Comparison of ENCODE assay signal across 22 cellular contexts in genomic region chr1:184698969-184699368, GRCh38.
"Had no signal": no experiment of that assay in that cellular context is flagged by ENCODE, and none has a peak within 500 bp of the region (broad histone marks: within the 10 kb centered on the region; RNA-seq: fewer than 3 reads in every experiment).

No MANE protein-coding gene starts in this region.

- H3K27me3 Mint-ChIP-seq: memory B cell; stimulated activated naive CD8-positive, alpha-beta T cell treated with anti-CD3 and anti-CD28 coated beads, Interleukin-15, Interleukin-2, amounts not matched to agents 100 ng/mL and 50 ng/mL, for 24 hours had no signal

- H3K4me3 Mint-ChIP-seq: activated T-helper 1 cell treated with anti-CD3 and anti-CD28 coated beads, Interleukin-12 subunit alpha, Interleukin-12 subunit beta, Interleukin-2, Interleukin-4 antibody, amounts not matched to agents 30 ng/mL and 10 ng/mL and 1 ng/mL, durations not matched to agents 14 hours and 24 hours and 36 hours; endodermal cell; memory B cell; nephron progenitor cell; stimulated activated naive CD8-positive, alpha-beta T cell treated with anti-CD3 and anti-CD28 coated beads, Interleukin-15, Interleukin-2, amounts not matched to agents 100 ng/mL and 50 ng/mL, for 24 hours; WTC11 had no signal

- H3K27me3 ChIP-seq: breast epithelium, heart right ventricle, tibial artery had no signal

- H3K27ac ChIP-seq: breast epithelium, epithelial cell of prostate, heart right ventricle, parathyroid adenoma, tibial artery had no signal

- H3K27ac Mint-ChIP-seq: activated naive CD4-positive, alpha-beta T cell treated with anti-CD3 and anti-CD28 coated beads, Interleukin-2, amount 50 U/mL, for 72 hours; activated T-helper 1 cell treated with anti-CD3 and anti-CD28 coated beads, Interleukin-12 subunit alpha, Interleukin-12 subunit beta, Interleukin-2, Interleukin-4 antibody, amounts not matched to agents 30 ng/mL and 10 ng/mL and 1 ng/mL, durations not matched to agents 14 hours and 24 hours and 36 hours; endodermal cell; memory B cell; nephron progenitor cell; stimulated activated naive CD8-positive, alpha-beta T cell treated with anti-CD3 and anti-CD28 coated beads, Interleukin-15, Interleukin-2, amounts not matched to agents 100 ng/mL and 50 ng/mL, for 24 hours; WTC11 had no signal

- H3K4me1 Mint-ChIP-seq: nephron progenitor cell had no signal

- H3K9me3 ChIP-seq: breast epithelium, heart right ventricle, tibial artery had no signal

- ATAC-seq: activated naive CD4-positive, alpha-beta T cell treated with anti-CD3 and anti-CD28 coated beads, Interleukin-2, amount 50 U/mL, for 72 hours; heart right ventricle; left colon; right cardiac atrium; WTC11 had no signal

- DNase-seq: activated CD8-positive, alpha-beta memory T cell treated with anti-CD3 and anti-CD28 coated beads, Interleukin-2, amount 50 U/mL, for 48 hours; activated gamma-delta T cell; cortex of kidney; endodermal cell; heart right ventricle; left colon; nephron progenitor cell; nucleus accumbens; right cardiac atrium; stimulated activated CD4-positive, alpha-beta T cell treated with anti-CD3 and anti-CD28 coated beads, Interleukin-12 subunit alpha, Interleukin-12 subunit beta, amount 100 ng/mL, for 4 hours; stimulated activated CD4-positive, alpha-beta T cell treated with anti-CD3 and anti-CD28 coated beads, Interleukin-4, amount 100 ng/mL, for 4 hours; T-helper 1 cell; T-helper 9 cell; tibial artery had no signal

- H3K9me3 Mint-ChIP-seq: activated naive CD4-positive, alpha-beta T cell treated with anti-CD3 and anti-CD28 coated beads, Interleukin-2, amount 50 U/mL, for 72 hours; activated T-helper 1 cell treated with anti-CD3 and anti-CD28 coated beads, Interleukin-12 subunit alpha, Interleukin-12 subunit beta, Interleukin-2, Interleukin-4 antibody, amounts not matched to agents 30 ng/mL and 10 ng/mL and 1 ng/mL, durations not matched to agents 14 hours and 24 hours and 36 hours; endodermal cell; memory B cell; nephron progenitor cell; stimulated activated naive CD8-positive, alpha-beta T cell treated with anti-CD3 and anti-CD28 coated beads, Interleukin-15, Interleukin-2, amounts not matched to agents 100 ng/mL and 50 ng/mL, for 24 hours; WTC11 had no signal
